8 cellular contexts compared by ENCODE assay signal in genomic region chr7:140478361-140479061, GRCh38. TPM values are rescaled to one million over a fixed set of nuclear protein-coding genes. Genes with fewer than 3 reads are reported as not detected.
A peak's percentile ranks its signal among the peaks of the same experiment; 100 is the strongest.
DNase-seq lines count a peak whose midpoint lies in the region; ATAC-seq and TF ChIP-seq lines count a peak whose summit lies in the region.

No MANE protein-coding gene starts in this region.

- H3K4me1 Mint-ChIP-seq in activated T-cell treated with anti-CD3 and anti-CD28 coated beads, Interleukin-2, amount 50 U/mL, for 4 hours (ENCODE audit: low read depth): peaks cover 33% of the 10 kb centered on the region
- peaks cover 17 to 32% (median 30%) of the 10 kb centered on the region in 4 donors for H3K4me1 Mint-ChIP-seq in naive thymus-derived CD8-positive, alpha-beta T cell

- H3K27ac Mint-ChIP-seq in naive thymus-derived CD8-positive, alpha-beta T cell: peak overlapping the region; percentile 45 to 99 (median 96)

- peaks cover 2% of the 10 kb centered on the region for H3K4me1 ChIP-seq in fibroblast of lung (ENCODE audit: control insufficient read depth, extremely low read depth, insufficient read depth, low read length)

- H3K27ac ChIP-seq in fibroblast of lung (ENCODE audit: insufficient read depth, low read length) (peak overlapping the region; percentile 76), temporal lobe (ENCODE audit: low read depth, low read length) (peak overlapping the region; percentile 69)

- H3K4me3 ChIP-seq in AG09309 (ENCODE audit: control insufficient read depth, low read depth, low read length) (peak overlapping the region; percentile 91), fibroblast of lung (replicated peaks in 1 of 4; ENCODE audit: control extremely low read depth in 1 of 4, insufficient read depth in 1 of 4, low read depth in 3 of 4, low read length in 4 of 4) (peak overlapping the region; percentile 73 to 90 (median 88))

- H4K20me1 ChIP-seq in fibroblast of lung (ENCODE audit: control insufficient read depth, extremely low read depth, insufficient read depth, low read length): no peaks in the 10 kb centered on the region

- peak overlapping the region; percentile 76 for H3K9ac ChIP-seq in fibroblast of lung (ENCODE audit: insufficient read depth, low read length)

- H3K4me2 ChIP-seq in fibroblast of lung (ENCODE audit: extremely low read depth, insufficient read depth, low read length): peak overlapping the region; percentile 96

- H3K79me2 ChIP-seq in fibroblast of lung (ENCODE audit: control insufficient read depth, insufficient read depth, low read length): peaks cover 49% of the 10 kb centered on the region

- POLR2A ChIA-PET in naive thymus-derived CD8-positive, alpha-beta T cell (lab: Charles Lee): interaction anchor here (0.6 to 4.3 kb wide), 21 partner anchors 10 to 1376 kb away, joined by 3 to 43 read pairs (median 4); partner anchors contain the start of genes ADCK2, BRAF, DENND11 and KDM7A

- H3K4me3 Mint-ChIP-seq in activated T-cell treated with anti-CD3 and anti-CD28 coated beads, Interleukin-2, amount 50 U/mL, for 4 hours: peak overlapping the region; percentile 89
- H3K4me3 Mint-ChIP-seq in naive thymus-derived CD8-positive, alpha-beta T cell: peak overlapping the region; percentile 92 to 99 (median 95)

- no peaks in the 10 kb centered on the region for H3K36me3 ChIP-seq in fibroblast of lung (ENCODE audit: control insufficient read depth, insufficient read depth, low read length)

- H3K9me3 Mint-ChIP-seq in activated T-cell treated with anti-CD3 and anti-CD28 coated beads, Interleukin-2, amount 50 U/mL, for 4 hours: no peaks in the 10 kb centered on the region
- no peaks in the 10 kb centered on the region for H3K9me3 Mint-ChIP-seq in naive thymus-derived CD8-positive, alpha-beta T cell

- no peaks in the 10 kb centered on the region for H3K36me3 Mint-ChIP-seq in activated T-cell treated with anti-CD3 and anti-CD28 coated beads, Interleukin-2, amount 50 U/mL, for 4 hours (ENCODE audit: insufficient read depth)
- peaks cover 0 to 2% (median 0%) of the 10 kb centered on the region in 3 donors for H3K36me3 Mint-ChIP-seq in naive thymus-derived CD8-positive, alpha-beta T cell

- no peaks in the 10 kb centered on the region for H3K27me3 ChIP-seq in fibroblast of lung (ENCODE audit: control insufficient read depth, insufficient read depth, low read length)

- TF ChIP-seq CTCF in AG09309 (IDR thresholded peaks at IDR 0.05; ENCODE audit: control insufficient read depth, insufficient read depth, low read depth, low read length, missing control alignments) (no peak), fibroblast of lung (conservative IDR thresholded peaks at IDR 0.05 in 1 of 2, IDR thresholded peaks at IDR 0.05 in 1 of 2; ENCODE audit: low read depth in 1 of 2, low read length in 2 of 2) (no peak)

- DNase-seq in AG09309 (ENCODE audit: low read depth) (peak; percentile 5), NOMO-1 (lab: John Stamatoyannopoulos, UW; ENCODE audit: unreplicated experiment in 2 of 2) (peak; percentile 42 to 48), fibroblast of lung (ENCODE audit: low read depth in 2 of 2) (peak; percentile 43 to 51)
- DNase-seq in activated T-cell treated with anti-CD3 and anti-CD28 coated beads, Interleukin-2, amount 50 U/mL, for 4 hours: no peak
- DNase-seq in naive thymus-derived CD8-positive, alpha-beta T cell: peak; percentile 31 to 65 (median 53)

- ATAC-seq in GM18907 (IDR thresholded peaks at IDR 0.05; ENCODE audit: unreplicated experiment) (peak; percentile 36), HG03139 (IDR thresholded peaks at IDR 0.05; ENCODE audit: unreplicated experiment) (peak; percentile 2)
- peak; percentile 50 to 60 for ATAC-seq in activated T-cell treated with anti-CD3 and anti-CD28 coated beads, Interleukin-2, amount 50 U/mL, for 4 hours
- ATAC-seq in naive thymus-derived CD8-positive, alpha-beta T cell: peak; percentile 46 to 50

- no peaks in the 10 kb centered on the region for H3K9me3 ChIP-seq in fibroblast of lung (ENCODE audit: control insufficient read depth, insufficient read depth, low read depth, low read length)

- no peaks in the 10 kb centered on the region for H3K27me3 Mint-ChIP-seq in activated T-cell treated with anti-CD3 and anti-CD28 coated beads, Interleukin-2, amount 50 U/mL, for 4 hours (ENCODE audit: low read depth)
- no peaks in the 10 kb centered on the region for H3K27me3 Mint-ChIP-seq in naive thymus-derived CD8-positive, alpha-beta T cell

- peak overlapping the region; percentile 8 for H2AFZ ChIP-seq in fibroblast of lung (ENCODE audit: low read length)

RNA-seq across cellular contexts. Expression of gene MKRN1, which starts 0.8 kb away (rescaled TPM):
- 10 to 100 TPM; 42.9 to 54.1 (median 51.9) TPM for total RNA-seq in activated T-cell treated with anti-CD3 and anti-CD28 coated beads, Interleukin-2, amount 50 U/mL, for 4 hours
- total RNA-seq in fibroblast of lung (74.0 and 81.9 TPM in 2 replicates), temporal lobe (80.9 TPM)
- 52.6 and 63.5 TPM in 2 replicates for polyA plus RNA-seq in fibroblast of lung
- 58.1 and 65.6 TPM in 2 replicates for polyA plus RNA-seq in fibroblast of lung (2012)
- 34.2 and 51.1 TPM in 2 replicates for polyA minus RNA-seq in fibroblast of lung (ENCODE audit: low replicate concordance)
- 100 to 1,000 TPM; 142 to 143 TPM for total RNA-seq in naive thymus-derived CD8-positive, alpha-beta T cell
- 100 to 1,000 TPM in 2 of 3 donors, 10 to 100 TPM in 1; 92.6 to 141 (median 109) TPM for polyA plus RNA-seq in naive thymus-derived CD8-positive, alpha-beta T cell

Comparison
In these comparisons a context has a peak if more than half of its experiments do, and no peak if none do; other contexts are left out.
1. ATAC-seq: peak in every context shown above with its lines; median percentile 55 in activated T-cell treated with anti-CD3 and anti-CD28 coated beads, Interleukin-2, amount 50 U/mL, for 4 hours; 48 in naive thymus-derived CD8-positive, alpha-beta T cell; 36 in GM18907; 2 in HG03139.